In the genomic region with DNA sequence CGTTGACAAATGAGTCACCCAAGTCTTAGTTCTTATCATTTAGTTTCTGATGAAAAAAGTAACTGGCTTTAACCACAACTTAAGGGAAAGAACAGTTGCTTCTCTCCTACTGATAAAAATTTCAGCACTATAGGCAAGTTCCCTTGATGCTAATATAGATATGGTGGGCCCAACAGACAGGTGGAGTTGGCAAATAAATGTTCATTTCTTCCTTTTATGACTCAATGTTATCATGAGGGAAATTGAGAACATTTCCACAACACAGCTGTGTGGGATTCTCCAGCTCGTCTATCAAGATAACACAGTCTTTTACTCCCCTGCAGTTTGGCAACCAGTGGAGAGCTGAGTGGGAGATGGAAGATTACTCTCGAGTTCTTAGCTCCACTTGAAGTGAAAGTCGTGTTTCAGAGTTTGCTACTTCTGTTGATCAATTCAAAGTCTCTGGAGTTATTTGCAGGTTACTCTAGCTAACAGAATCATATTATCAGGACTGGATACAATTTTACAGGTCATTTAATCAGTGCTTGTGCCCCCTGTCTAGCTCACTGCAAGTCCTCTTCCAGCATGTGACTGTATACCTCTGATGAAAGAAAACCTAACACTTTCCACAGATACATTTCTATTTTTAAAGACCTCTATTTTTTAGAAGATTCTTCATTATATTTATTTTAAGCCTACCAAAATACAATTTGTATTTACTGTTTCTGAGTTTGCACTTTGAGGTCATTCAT, we compare ENCODE assay signal across 1 cellular context.
TF ChIP-seq lines count a peak whose summit lies in the region.

No MANE protein-coding gene starts in this region.

TF ChIP-seq in K562, 482 proteins besides CTCF, POLR2A, EP300 and RAD21 (continued from another document and continues in another):
- TF ChIP-seq, protein P1, sequence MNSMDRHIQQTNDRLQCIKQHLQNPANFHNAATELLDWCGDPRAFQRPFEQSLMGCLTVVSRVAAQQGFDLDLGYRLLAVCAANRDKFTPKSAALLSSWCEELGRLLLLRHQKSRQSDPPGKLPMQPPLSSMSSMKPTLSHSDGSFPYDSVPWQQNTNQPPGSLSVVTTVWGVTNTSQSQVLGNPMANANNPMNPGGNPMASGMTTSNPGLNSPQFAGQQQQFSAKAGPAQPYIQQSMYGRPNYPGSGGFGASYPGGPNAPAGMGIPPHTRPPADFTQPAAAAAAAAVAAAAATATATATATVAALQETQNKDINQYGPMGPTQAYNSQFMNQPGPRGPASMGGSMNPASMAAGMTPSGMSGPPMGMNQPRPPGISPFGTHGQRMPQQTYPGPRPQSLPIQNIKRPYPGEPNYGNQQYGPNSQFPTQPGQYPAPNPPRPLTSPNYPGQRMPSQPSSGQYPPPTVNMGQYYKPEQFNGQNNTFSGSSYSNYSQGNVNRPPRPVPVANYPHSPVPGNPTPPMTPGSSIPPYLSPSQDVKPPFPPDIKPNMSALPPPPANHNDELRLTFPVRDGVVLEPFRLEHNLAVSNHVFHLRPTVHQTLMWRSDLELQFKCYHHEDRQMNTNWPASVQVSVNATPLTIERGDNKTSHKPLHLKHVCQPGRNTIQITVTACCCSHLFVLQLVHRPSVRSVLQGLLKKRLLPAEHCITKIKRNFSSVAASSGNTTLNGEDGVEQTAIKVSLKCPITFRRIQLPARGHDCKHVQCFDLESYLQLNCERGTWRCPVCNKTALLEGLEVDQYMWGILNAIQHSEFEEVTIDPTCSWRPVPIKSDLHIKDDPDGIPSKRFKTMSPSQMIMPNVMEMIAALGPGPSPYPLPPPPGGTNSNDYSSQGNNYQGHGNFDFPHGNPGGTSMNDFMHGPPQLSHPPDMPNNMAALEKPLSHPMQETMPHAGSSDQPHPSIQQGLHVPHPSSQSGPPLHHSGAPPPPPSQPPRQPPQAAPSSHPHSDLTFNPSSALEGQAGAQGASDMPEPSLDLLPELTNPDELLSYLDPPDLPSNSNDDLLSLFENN (IDR thresholded peaks at IDR 0.05; ENCODE audit: low read depth in 2 of 2, low read length in 2 of 2), result 0 out of 4 replicates have a peak, but pooled peaks of 1 of the 2 experiments have one; percentile 17
- TF ChIP-seq ZNF445 (CRISPR knock-in tag; IDR thresholded peaks at IDR 0.05; ENCODE audit: low read depth) (no peak), HDGF (IDR thresholded peaks at IDR 0.05) (no peak), HDAC2 (IDR thresholded peaks at IDR 0.05) (0 out of 2 replicates have a peak, but pooled peaks have one; percentile 59), CREBBP (IDR thresholded peaks at IDR 0.05; ENCODE audit: low read depth, low read length) (no peak), PPARD (CRISPR knock-in tag; IDR thresholded peaks at IDR 0.05) (no peak), TCF7L2 (IDR thresholded peaks at IDR 0.05; ENCODE audit: low read depth, low read length) (no peak), SUPT5H (IDR thresholded peaks at IDR 0.05) (no peak), ZNF134 (CRISPR knock-in tag; conservative IDR thresholded peaks at IDR 0.05) (no peak), ZNF316 (IDR thresholded peaks at IDR 0.05) (no peak), MEF2D (tag; conservative IDR thresholded peaks at IDR 0.05; ENCODE audit: low read depth) (peak; percentile 59; the same call in 1 of the 2 replicates), ZNF143 (CRISPR knock-in tag; IDR thresholded peaks at IDR 0.05) (no peak), ZNF197 (CRISPR knock-in tag; IDR thresholded peaks at IDR 0.05; ENCODE audit: low read depth) (peak; percentile 71; the same call in 1 of the 2 replicates), KHSRP (IDR thresholded peaks at IDR 0.05) (peak; percentile 41; the same call in 1 of the 2 replicates), MIER1 (IDR thresholded peaks at IDR 0.05; ENCODE audit: low read depth) (no peak), CBX1 (IDR thresholded peaks at IDR 0.05; ENCODE audit: low read depth) (no peak), TAF15 (IDR thresholded peaks at IDR 0.05; ENCODE audit: low read depth, low read length) (no peak), TSC22D4 (tag; IDR thresholded peaks at IDR 0.05) (no peak), ZNF217 (CRISPR knock-in tag; IDR thresholded peaks at IDR 0.05) (no peak), NCOA6 (IDR thresholded peaks at IDR 0.05) (no peak), CSDE1 (IDR thresholded peaks at IDR 0.05) (no peak), LCOR (CRISPR knock-in tag; IDR thresholded peaks at IDR 0.05) (peak; percentile 52; the same call in 1 of the 2 replicates), FOXK1 (CRISPR knock-in tag; IDR thresholded peaks at IDR 0.05; ENCODE audit: borderline replicate concordance) (no peak), ZNF551 (CRISPR knock-in tag; IDR thresholded peaks at IDR 0.05) (no peak), RCOR1 (IDR thresholded peaks at IDR 0.05; ENCODE audit: borderline replicate concordance in 1 of 2, low read depth in 2 of 2, low read length in 2 of 2) (peak in 1 of 2 experiments; percentile 77; a peak in 2 of 4 replicates), MTF1 (CRISPR knock-in tag; IDR thresholded peaks at IDR 0.05; ENCODE audit: borderline replicate concordance) (no peak), ZNF699 (CRISPR knock-in tag; IDR thresholded peaks at IDR 0.05; ENCODE audit: insufficient replicate concordance) (no peak), NR2C2 (CRISPR knock-in tag; IDR thresholded peaks at IDR 0.05) (no peak), NR2C2 (tag; IDR thresholded peaks at IDR 0.05) (0 out of 2 replicates have a peak, but pooled peaks have one; percentile 25), HNRNPK (IDR thresholded peaks at IDR 0.05; ENCODE audit: low read depth, low read length, poor library complexity, severe bottlenecking) (no peak), L3MBTL2 (IDR thresholded peaks at IDR 0.05) (peak; percentile 73), ARID2 (IDR thresholded peaks at IDR 0.05) (no peak), SAFB2 (IDR thresholded peaks at IDR 0.05; ENCODE audit: borderline replicate concordance, low read depth, low read length, severe bottlenecking) (no peak), BHLHE40 (IDR thresholded peaks at IDR 0.05; ENCODE audit: low read length) (0 out of 2 replicates have a peak, but pooled peaks have one; percentile 21), MYBL2 (IDR thresholded peaks at IDR 0.05; ENCODE audit: low read depth) (no peak), MYBL2 (CRISPR knock-in tag; IDR thresholded peaks at IDR 0.05; ENCODE audit: borderline replicate concordance) (no peak), SMC3 (conservative IDR thresholded peaks at IDR 0.05; ENCODE audit: insufficient read depth, low read depth, low read length) (no peak), ZNF165 (CRISPR knock-in tag; IDR thresholded peaks at IDR 0.05; ENCODE audit: borderline replicate concordance) (no peak), ZNF785 (CRISPR knock-in tag; IDR thresholded peaks at IDR 0.05) (no peak), EP400 (IDR thresholded peaks at IDR 0.05) (no peak), MAFK (IDR thresholded peaks at IDR 0.05; ENCODE audit: low read length) (no peak), FOXJ3 (CRISPR knock-in tag; IDR thresholded peaks at IDR 0.05) (no peak), CCNT2 (IDR thresholded peaks at IDR 0.05; ENCODE audit: borderline replicate concordance, extremely low read depth, insufficient read length, low read depth, low read length) (peak; percentile 92), ZNF232 (CRISPR knock-in tag; IDR thresholded peaks at IDR 0.05) (no peak), SMARCE1 (IDR thresholded peaks at IDR 0.05) (peak; percentile 97), RNF2 (IDR thresholded peaks at IDR 0.05) (peak; percentile 88; the same call in 1 of the 2 replicates), POLR2AphosphoS2 (IDR thresholded peaks at IDR 0.05; ENCODE audit: low read length) (no peak)
- TF ChIP-seq, protein P2, sequence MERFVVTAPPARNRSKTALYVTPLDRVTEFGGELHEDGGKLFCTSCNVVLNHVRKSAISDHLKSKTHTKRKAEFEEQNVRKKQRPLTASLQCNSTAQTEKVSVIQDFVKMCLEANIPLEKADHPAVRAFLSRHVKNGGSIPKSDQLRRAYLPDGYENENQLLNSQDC (CRISPR knock-in tag; IDR thresholded peaks at IDR 0.05), result no peak
- TF ChIP-seq, protein P3, sequence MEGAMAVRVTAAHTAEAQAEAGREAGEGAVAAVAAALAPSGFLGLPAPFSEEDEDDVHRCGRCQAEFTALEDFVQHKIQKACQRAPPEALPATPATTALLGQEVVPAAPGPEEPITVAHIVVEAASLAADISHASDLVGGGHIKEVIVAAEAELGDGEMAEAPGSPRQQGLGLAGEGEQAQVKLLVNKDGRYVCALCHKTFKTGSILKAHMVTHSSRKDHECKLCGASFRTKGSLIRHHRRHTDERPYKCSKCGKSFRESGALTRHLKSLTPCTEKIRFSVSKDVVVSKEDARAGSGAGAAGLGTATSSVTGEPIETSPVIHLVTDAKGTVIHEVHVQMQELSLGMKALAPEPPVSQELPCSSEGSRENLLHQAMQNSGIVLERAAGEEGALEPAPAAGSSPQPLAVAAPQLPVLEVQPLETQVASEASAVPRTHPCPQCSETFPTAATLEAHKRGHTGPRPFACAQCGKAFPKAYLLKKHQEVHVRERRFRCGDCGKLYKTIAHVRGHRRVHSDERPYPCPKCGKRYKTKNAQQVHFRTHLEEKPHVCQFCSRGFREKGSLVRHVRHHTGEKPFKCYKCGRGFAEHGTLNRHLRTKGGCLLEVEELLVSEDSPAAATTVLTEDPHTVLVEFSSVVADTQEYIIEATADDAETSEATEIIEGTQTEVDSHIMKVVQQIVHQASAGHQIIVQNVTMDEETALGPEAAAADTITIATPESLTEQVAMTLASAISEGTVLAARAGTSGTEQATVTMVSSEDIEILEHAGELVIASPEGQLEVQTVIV (CRISPR knock-in tag; IDR thresholded peaks at IDR 0.05; ENCODE audit: borderline replicate concordance), result no peak
- TF ChIP-seq, protein P4, sequence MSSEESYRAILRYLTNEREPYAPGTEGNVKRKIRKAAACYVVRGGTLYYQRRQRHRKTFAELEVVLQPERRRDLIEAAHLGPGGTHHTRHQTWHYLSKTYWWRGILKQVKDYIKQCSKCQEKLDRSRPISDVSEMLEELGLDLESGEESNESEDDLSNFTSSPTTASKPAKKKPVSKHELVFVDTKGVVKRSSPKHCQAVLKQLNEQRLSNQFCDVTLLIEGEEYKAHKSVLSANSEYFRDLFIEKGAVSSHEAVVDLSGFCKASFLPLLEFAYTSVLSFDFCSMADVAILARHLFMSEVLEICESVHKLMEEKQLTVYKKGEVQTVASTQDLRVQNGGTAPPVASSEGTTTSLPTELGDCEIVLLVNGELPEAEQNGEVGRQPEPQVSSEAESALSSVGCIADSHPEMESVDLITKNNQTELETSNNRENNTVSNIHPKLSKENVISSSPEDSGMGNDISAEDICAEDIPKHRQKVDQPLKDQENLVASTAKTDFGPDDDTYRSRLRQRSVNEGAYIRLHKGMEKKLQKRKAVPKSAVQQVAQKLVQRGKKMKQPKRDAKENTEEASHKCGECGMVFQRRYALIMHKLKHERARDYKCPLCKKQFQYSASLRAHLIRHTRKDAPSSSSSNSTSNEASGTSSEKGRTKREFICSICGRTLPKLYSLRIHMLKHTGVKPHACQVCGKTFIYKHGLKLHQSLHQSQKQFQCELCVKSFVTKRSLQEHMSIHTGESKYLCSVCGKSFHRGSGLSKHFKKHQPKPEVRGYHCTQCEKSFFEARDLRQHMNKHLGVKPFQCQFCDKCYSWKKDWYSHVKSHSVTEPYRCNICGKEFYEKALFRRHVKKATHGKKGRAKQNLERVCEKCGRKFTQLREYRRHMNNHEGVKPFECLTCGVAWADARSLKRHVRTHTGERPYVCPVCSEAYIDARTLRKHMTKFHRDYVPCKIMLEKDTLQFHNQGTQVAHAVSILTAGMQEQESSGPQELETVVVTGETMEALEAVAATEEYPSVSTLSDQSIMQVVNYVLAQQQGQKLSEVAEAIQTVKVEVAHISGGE (CRISPR knock-in tag; IDR thresholded peaks at IDR 0.05), result peak in 1 of 3 experiments; percentile 49; a peak in 1 of 6 replicates
- TF ChIP-seq, protein P5, sequence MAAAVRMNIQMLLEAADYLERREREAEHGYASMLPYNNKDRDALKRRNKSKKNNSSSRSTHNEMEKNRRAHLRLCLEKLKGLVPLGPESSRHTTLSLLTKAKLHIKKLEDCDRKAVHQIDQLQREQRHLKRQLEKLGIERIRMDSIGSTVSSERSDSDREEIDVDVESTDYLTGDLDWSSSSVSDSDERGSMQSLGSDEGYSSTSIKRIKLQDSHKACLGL (CRISPR knock-in tag; IDR thresholded peaks at IDR 0.05; ENCODE audit: borderline replicate concordance, poor library complexity, severe bottlenecking), result no peak
- TF ChIP-seq, protein P6, sequence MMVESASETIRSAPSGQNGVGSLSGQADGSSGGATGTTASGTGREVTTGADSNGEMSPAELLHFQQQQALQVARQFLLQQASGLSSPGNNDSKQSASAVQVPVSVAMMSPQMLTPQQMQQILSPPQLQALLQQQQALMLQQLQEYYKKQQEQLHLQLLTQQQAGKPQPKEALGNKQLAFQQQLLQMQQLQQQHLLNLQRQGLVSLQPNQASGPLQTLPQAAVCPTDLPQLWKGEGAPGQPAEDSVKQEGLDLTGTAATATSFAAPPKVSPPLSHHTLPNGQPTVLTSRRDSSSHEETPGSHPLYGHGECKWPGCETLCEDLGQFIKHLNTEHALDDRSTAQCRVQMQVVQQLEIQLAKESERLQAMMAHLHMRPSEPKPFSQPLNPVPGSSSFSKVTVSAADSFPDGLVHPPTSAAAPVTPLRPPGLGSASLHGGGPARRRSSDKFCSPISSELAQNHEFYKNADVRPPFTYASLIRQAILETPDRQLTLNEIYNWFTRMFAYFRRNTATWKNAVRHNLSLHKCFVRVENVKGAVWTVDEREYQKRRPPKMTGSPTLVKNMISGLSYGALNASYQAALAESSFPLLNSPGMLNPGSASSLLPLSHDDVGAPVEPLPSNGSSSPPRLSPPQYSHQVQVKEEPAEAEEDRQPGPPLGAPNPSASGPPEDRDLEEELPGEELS (CRISPR knock-in tag; IDR thresholded peaks at IDR 0.05; ENCODE audit: borderline replicate concordance), result no peak
- TF ChIP-seq, protein P7, sequence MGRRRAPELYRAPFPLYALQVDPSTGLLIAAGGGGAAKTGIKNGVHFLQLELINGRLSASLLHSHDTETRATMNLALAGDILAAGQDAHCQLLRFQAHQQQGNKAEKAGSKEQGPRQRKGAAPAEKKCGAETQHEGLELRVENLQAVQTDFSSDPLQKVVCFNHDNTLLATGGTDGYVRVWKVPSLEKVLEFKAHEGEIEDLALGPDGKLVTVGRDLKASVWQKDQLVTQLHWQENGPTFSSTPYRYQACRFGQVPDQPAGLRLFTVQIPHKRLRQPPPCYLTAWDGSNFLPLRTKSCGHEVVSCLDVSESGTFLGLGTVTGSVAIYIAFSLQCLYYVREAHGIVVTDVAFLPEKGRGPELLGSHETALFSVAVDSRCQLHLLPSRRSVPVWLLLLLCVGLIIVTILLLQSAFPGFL (CRISPR knock-in tag; IDR thresholded peaks at IDR 0.05), result no peak
- TF ChIP-seq, protein P8, sequence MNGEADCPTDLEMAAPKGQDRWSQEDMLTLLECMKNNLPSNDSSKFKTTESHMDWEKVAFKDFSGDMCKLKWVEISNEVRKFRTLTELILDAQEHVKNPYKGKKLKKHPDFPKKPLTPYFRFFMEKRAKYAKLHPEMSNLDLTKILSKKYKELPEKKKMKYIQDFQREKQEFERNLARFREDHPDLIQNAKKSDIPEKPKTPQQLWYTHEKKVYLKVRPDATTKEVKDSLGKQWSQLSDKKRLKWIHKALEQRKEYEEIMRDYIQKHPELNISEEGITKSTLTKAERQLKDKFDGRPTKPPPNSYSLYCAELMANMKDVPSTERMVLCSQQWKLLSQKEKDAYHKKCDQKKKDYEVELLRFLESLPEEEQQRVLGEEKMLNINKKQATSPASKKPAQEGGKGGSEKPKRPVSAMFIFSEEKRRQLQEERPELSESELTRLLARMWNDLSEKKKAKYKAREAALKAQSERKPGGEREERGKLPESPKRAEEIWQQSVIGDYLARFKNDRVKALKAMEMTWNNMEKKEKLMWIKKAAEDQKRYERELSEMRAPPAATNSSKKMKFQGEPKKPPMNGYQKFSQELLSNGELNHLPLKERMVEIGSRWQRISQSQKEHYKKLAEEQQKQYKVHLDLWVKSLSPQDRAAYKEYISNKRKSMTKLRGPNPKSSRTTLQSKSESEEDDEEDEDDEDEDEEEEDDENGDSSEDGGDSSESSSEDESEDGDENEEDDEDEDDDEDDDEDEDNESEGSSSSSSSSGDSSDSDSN (IDR thresholded peaks at IDR 0.05; ENCODE audit: borderline replicate concordance in 1 of 2, low read depth in 2 of 2, low read length in 2 of 2), result no peak
